In genomic region chr7:79547132-79547531, GRCh38 we compare ENCODE assay signal across 33 cellular contexts.
"Had no signal": no experiment of that assay in that cellular context is flagged by ENCODE, and none has a peak within 500 bp of the region (broad histone marks: within the 10 kb centered on the region; RNA-seq: fewer than 3 reads in every experiment).

No MANE protein-coding gene starts in this region.

- H3K4me1 ChIP-seq: ascending aorta, body of pancreas, breast epithelium had no signal

- H3K36me3 ChIP-seq: ascending aorta, brain microvascular endothelial cell, breast epithelium, cardiac muscle cell had no signal

- H3K4me3 ChIP-seq: ascending aorta, body of pancreas, breast epithelium, cardiac muscle cell had no signal

- H3K9me3 ChIP-seq: ascending aorta, body of pancreas, breast epithelium had no signal

- H3K27me3 ChIP-seq: ascending aorta, body of pancreas, brain microvascular endothelial cell, breast epithelium, cardiac muscle cell had no signal

- DNase-seq: activated effector memory CD4-positive, alpha-beta T cell treated with anti-CD3 and anti-CD28 coated beads, Interleukin-2, amount 50 U/mL, for 16 hours; activated effector memory CD4-positive, alpha-beta T cell treated with Interleukin-2 at 50 U/mL for 16 hours; activated gamma-delta T cell; activated gamma-delta T cell treated with Interleukin-2 at 50 U/mL for 16 hours; activated naive CD4-positive, alpha-beta T cell; activated naive CD4-positive, alpha-beta T cell treated with anti-CD3 and anti-CD28 coated beads for 36 hours; activated naive CD4-positive, alpha-beta T cell treated with anti-CD3 and anti-CD28 coated beads, Interleukin-2, amount 10 ng/mL, durations not matched to agents 7 days and 5 days; activated naive CD4-positive, alpha-beta T cell treated with anti-CD3 and anti-CD28 coated beads, Interleukin-2, amount 50 U/mL, for 16 hours; activated naive CD4-positive, alpha-beta T cell treated with Interleukin-2 at 50 U/mL for 16 hours; activated naive CD8-positive, alpha-beta T cell treated with anti-CD3 and anti-CD28 coated beads for 36 hours; activated naive CD8-positive, alpha-beta T cell treated with anti-CD3 and anti-CD28 coated beads, Interleukin-2, amount 10 ng/mL, durations not matched to agents 7 days and 5 days; activated naive CD8-positive, alpha-beta T cell treated with anti-CD3 and anti-CD28 coated beads, Interleukin-2, amount 50 U/mL, for 24 hours; activated T-cell treated with anti-CD3 and anti-CD28 coated beads, Interleukin-2, amount 50 U/mL, for 1 hour; activated T-cell treated with anti-CD3 and anti-CD28 coated beads, Interleukin-2, amount 50 U/mL, for 24 hours; activated T-cell treated with anti-CD3 and anti-CD28 coated beads, Interleukin-2, amount 50 U/mL, for 4 hours; activated T-cell treated with anti-CD3 and anti-CD28 coated beads, Interleukin-2, amount 50 U/mL, for 48 hours; activated T-cell treated with anti-CD3 and anti-CD28 coated beads, Interleukin-2, amount 50 U/mL, for 72 hours; amniotic stem cell; amygdala; anterior cingulate cortex; aorta; body of pancreas; brain microvascular endothelial cell; caudate nucleus; central memory CD4-positive, alpha-beta T cell; cerebellar nuclear complex had no signal

- H3K27ac ChIP-seq: ascending aorta, body of pancreas, brain microvascular endothelial cell, breast epithelium, cardiac muscle cell had no signal

- ATAC-seq: activated naive CD4-positive, alpha-beta T cell treated with anti-CD3 and anti-CD28 coated beads, Interleukin-2, amount 50 U/mL, for 72 hours; activated naive CD8-positive, alpha-beta T cell treated with anti-CD3 and anti-CD28 coated beads, Interleukin-2, amount 50 U/mL, for 24 hours; activated T-cell treated with anti-CD3 and anti-CD28 coated beads, Interleukin-2, amount 50 U/mL, for 4 hours; activated T-cell treated with anti-CD3 and anti-CD28 coated beads, Interleukin-2, amount 50 U/mL, for 72 hours; activated T-helper 17 cell treated with anti-CD3 and anti-CD28 coated beads, Interleukin-2, amount 50 U/mL, for 72 hours; body of pancreas had no signal

- FAIRE-seq: astrocyte, bronchial epithelial cell had no signal
